ENCODE assay signal across 8 cellular contexts in genomic region chr20:52191132-52191435, GRCh38. TPM values are rescaled to one million over a fixed set of nuclear protein-coding genes. Genes with fewer than 3 reads are reported as not detected.
A peak's percentile ranks its signal among the peaks of the same experiment; 100 is the strongest.
DNase-seq lines count a peak whose midpoint lies in the region; ATAC-seq and TF ChIP-seq lines count a peak whose summit lies in the region.

No MANE protein-coding gene starts in this region.

- peak; percentile 17 for ATAC-seq in GM21447 (IDR thresholded peaks at IDR 0.05; ENCODE audit: unreplicated experiment)

- H3K27me3 Mint-ChIP-seq in CD8-positive, alpha-beta memory T cell = no peaks in the 10 kb centered on the region
- no peaks in the 10 kb centered on the region for H3K27me3 Mint-ChIP-seq in brain

- H3K4me1 ChIP-seq in CD8-positive, alpha-beta memory T cell (ENCODE audit: insufficient read depth, low read length) = peaks cover 17% of the 10 kb centered on the region
- H3K4me1 ChIP-seq in Karpas-422 (ENCODE audit: low read length) = peaks cover 15% of the 10 kb centered on the region

- no peak for DNase-seq in CD8-positive, alpha-beta memory T cell
- DNase-seq in Karpas-422 (no peak), substantia nigra (lab: John Stamatoyannopoulos, UW) (peak in 24 of 49 donors; percentile 28 to 83 (median 69)), SHP77 treated with DMSO at 0.1 percent for 48 hours (lab: John Stamatoyannopoulos, UW) (no peak)
- no peak for DNase-seq in stimulated activated CD4-positive, alpha-beta T cell treated with anti-CD3 and anti-CD28 coated beads, Interleukin-4, amount 100 ng/mL, for 24 hours

- peak overlapping the region; percentile 87 for H3K4me2 ChIP-seq in Karpas-422 (ENCODE audit: low read depth, low read length, poor library complexity, severe bottlenecking)

- H4K20me1 ChIP-seq in Karpas-422 (ENCODE audit: insufficient read depth, low read depth, low read length) = no peaks in the 10 kb centered on the region

- H3K4me3 Mint-ChIP-seq in CD8-positive, alpha-beta memory T cell = peak overlapping the region; percentile 88 to 98 (median 95)
- H3K4me3 Mint-ChIP-seq in brain = peak overlapping the region; percentile 88 to 98 (median 98)

- H3K36me3 Mint-ChIP-seq in CD8-positive, alpha-beta memory T cell = peaks cover 0 to 19% (median 5%) of the 10 kb centered on the region in 3 donors
- H3K36me3 Mint-ChIP-seq in brain = peaks cover 15% of the 10 kb centered on the region

- peak overlapping the region; percentile 72 to 96 (median 91) for H3K27ac Mint-ChIP-seq in CD8-positive, alpha-beta memory T cell
- H3K27ac Mint-ChIP-seq in brain = peak overlapping the region; percentile 90 to 99 (median 93)

- H3K27me3 ChIP-seq in CD8-positive, alpha-beta memory T cell (ENCODE audit: insufficient read depth, low read length, poor library complexity, severe bottlenecking) = no peaks in the 10 kb centered on the region
- H3K27me3 ChIP-seq in Karpas-422 (ENCODE audit: low read length) (no peaks in the 10 kb centered on the region), layer of hippocampus (ENCODE audit: control insufficient read depth, insufficient read depth, low read length) (no peaks in the 10 kb centered on the region)

- H3K79me2 ChIP-seq in Karpas-422 (ENCODE audit: low read length) = peaks cover 43% of the 10 kb centered on the region

- H3K9me2 ChIP-seq in Karpas-422 (replicated peaks; ENCODE audit: insufficient read depth, low read length) = no peaks in the 10 kb centered on the region

- peak overlapping the region; percentile 82 for H2AFZ ChIP-seq in Karpas-422 (ENCODE audit: low read length)

- CTCF ChIA-PET in CD8-positive, alpha-beta memory T cell (lab: Charles Lee) = interaction anchor here (1.1 to 2.2 kb wide), 6 partner anchors 9 to 220 kb away, joined by 4 to 7 read pairs (median 4); no protein-coding TSS in a partner anchor

- peak overlapping the region; percentile 79 for H3K4me3 ChIP-seq in CD8-positive, alpha-beta memory T cell (ENCODE audit: low read length)
- H3K4me3 ChIP-seq in Karpas-422 (ENCODE audit: low read length) = peak overlapping the region; percentile 91

- H3K4me1 Mint-ChIP-seq in CD8-positive, alpha-beta memory T cell = peaks cover 20 to 26% (median 25%) of the 10 kb centered on the region in 3 donors
- peaks cover 20% of the 10 kb centered on the region for H3K4me1 Mint-ChIP-seq in brain

- POLR2A ChIA-PET in CD8-positive, alpha-beta memory T cell (lab: Charles Lee) = no interaction called here

- peak overlapping the region; percentile 88 for H3K9ac ChIP-seq in Karpas-422 (ENCODE audit: low read length)

- H3K9me3 Mint-ChIP-seq in CD8-positive, alpha-beta memory T cell = no peaks in the 10 kb centered on the region
- H3K9me3 Mint-ChIP-seq in brain = no peaks in the 10 kb centered on the region

- no peaks in the 10 kb centered on the region for H3K36me3 ChIP-seq in CD8-positive, alpha-beta memory T cell (ENCODE audit: insufficient read depth, low read length)
- peaks cover 4% of the 10 kb centered on the region for H3K36me3 ChIP-seq in Karpas-422 (ENCODE audit: insufficient read depth, low read length)

- TF ChIP-seq CTCF in brain (conservative IDR thresholded peaks at IDR 0.05) = no peak

- H3K27ac ChIP-seq in CD8-positive, alpha-beta memory T cell (ENCODE audit: low read depth, low read length) = peak overlapping the region; percentile 66
- H3K27ac ChIP-seq in Karpas-422 (ENCODE audit: low read length) (peak overlapping the region; percentile 52), layer of hippocampus (ENCODE audit: low read depth, low read length) (peak overlapping the region; percentile 90), substantia nigra (ENCODE audit: low read depth, low read length, poor library complexity, severe bottlenecking) (peak overlapping the region; percentile 81)

- H3K9me3 ChIP-seq in CD8-positive, alpha-beta memory T cell (ENCODE audit: low read length) = no peaks in the 10 kb centered on the region
- no peaks in the 10 kb centered on the region for H3K9me3 ChIP-seq in Karpas-422 (ENCODE audit: low read length)

RNA-seq across cellular contexts. Expression of gene ZFP64, which starts 0.5 kb away (rescaled TPM):
- total RNA-seq in CD8-positive, alpha-beta memory T cell = 10 to 100 TPM; 11.6 to 11.9 TPM
- polyA plus RNA-seq in CD8-positive, alpha-beta memory T cell = 11.1 TPM
- 5.9 and 13.7 TPM in 2 replicates for total RNA-seq in Karpas-422 (2014; rRNA removed; shearing (Covaris generic); ENCODE audit: low replicate concordance)
- 20.7 TPM for polyA plus RNA-seq in brain (ENCODE audit: insufficient read depth, low read depth, low replicate concordance)
